Comparison of ENCODE assay signal across 12 cellular contexts in genomic region chr7:41164440-41164839, GRCh38.
"Had no signal": no experiment of that assay in that cellular context is flagged by ENCODE, and none has a peak within 500 bp of the region (broad histone marks: within the 10 kb centered on the region; RNA-seq: fewer than 3 reads in every experiment).

No MANE protein-coding gene starts in this region.

- DNase-seq: activated CD4-positive, alpha-beta T cell treated with anti-CD3 and anti-CD28 coated beads, Interleukin-2, amount 10 ng/mL, durations not matched to agents 7 days and 5 days; activated effector memory CD4-positive, alpha-beta T cell treated with Interleukin-2 at 50 U/mL for 16 hours; gastrocnemius medialis; kidney; left ventricle myocardium superior; stomach had no signal

- H3K27ac ChIP-seq: gastrocnemius medialis, parathyroid adenoma, stomach, thoracic aorta had no signal

- H3K4me1 ChIP-seq: gastrocnemius medialis, parathyroid adenoma, stomach had no signal

- H3K36me3 ChIP-seq: gastrocnemius medialis, stomach, thoracic aorta had no signal

- ATAC-seq: gastrocnemius medialis, left ventricle myocardium superior, WTC11 had no signal

- H3K9me3 ChIP-seq: gastrocnemius medialis, thoracic aorta had no signal

- FAIRE-seq: bronchial epithelial cell, colon, kidney had no signal

- H3K27me3 ChIP-seq: gastrocnemius medialis, stomach had no signal

- H3K4me3 ChIP-seq: gastrocnemius medialis, skin epidermis, stomach, thoracic aorta had no signal

- H3K9ac ChIP-seq: parathyroid adenoma had no signal
